Comparison of ENCODE assay signal across 1 cellular context in the genomic region with DNA sequence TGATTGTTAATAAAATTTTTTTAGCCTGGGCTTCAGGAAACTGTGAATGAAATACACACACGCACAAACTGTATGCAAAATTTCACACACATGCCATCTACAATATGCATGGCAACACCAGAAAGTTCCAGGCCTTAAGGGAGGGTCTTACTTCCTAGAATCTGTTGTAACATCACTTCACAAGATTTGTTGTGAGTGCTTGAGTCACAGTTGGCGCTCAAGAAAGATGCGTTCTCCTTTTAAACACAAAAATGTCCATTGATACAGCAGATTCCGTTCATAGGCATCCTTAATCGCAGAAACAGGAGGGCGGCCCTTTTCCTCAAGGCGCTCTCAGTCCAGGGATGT.
TF ChIP-seq lines count a peak whose summit lies in the region.

No MANE protein-coding gene starts in this region.

TF ChIP-seq in HepG2, 621 proteins besides CTCF, POLR2A, EP300 and RAD21 (continues in another document):
- no peak for TF ChIP-seq RAD51 (IDR thresholded peaks at IDR 0.05; ENCODE audit: borderline replicate concordance)
- TF ChIP-seq, protein P1, sequence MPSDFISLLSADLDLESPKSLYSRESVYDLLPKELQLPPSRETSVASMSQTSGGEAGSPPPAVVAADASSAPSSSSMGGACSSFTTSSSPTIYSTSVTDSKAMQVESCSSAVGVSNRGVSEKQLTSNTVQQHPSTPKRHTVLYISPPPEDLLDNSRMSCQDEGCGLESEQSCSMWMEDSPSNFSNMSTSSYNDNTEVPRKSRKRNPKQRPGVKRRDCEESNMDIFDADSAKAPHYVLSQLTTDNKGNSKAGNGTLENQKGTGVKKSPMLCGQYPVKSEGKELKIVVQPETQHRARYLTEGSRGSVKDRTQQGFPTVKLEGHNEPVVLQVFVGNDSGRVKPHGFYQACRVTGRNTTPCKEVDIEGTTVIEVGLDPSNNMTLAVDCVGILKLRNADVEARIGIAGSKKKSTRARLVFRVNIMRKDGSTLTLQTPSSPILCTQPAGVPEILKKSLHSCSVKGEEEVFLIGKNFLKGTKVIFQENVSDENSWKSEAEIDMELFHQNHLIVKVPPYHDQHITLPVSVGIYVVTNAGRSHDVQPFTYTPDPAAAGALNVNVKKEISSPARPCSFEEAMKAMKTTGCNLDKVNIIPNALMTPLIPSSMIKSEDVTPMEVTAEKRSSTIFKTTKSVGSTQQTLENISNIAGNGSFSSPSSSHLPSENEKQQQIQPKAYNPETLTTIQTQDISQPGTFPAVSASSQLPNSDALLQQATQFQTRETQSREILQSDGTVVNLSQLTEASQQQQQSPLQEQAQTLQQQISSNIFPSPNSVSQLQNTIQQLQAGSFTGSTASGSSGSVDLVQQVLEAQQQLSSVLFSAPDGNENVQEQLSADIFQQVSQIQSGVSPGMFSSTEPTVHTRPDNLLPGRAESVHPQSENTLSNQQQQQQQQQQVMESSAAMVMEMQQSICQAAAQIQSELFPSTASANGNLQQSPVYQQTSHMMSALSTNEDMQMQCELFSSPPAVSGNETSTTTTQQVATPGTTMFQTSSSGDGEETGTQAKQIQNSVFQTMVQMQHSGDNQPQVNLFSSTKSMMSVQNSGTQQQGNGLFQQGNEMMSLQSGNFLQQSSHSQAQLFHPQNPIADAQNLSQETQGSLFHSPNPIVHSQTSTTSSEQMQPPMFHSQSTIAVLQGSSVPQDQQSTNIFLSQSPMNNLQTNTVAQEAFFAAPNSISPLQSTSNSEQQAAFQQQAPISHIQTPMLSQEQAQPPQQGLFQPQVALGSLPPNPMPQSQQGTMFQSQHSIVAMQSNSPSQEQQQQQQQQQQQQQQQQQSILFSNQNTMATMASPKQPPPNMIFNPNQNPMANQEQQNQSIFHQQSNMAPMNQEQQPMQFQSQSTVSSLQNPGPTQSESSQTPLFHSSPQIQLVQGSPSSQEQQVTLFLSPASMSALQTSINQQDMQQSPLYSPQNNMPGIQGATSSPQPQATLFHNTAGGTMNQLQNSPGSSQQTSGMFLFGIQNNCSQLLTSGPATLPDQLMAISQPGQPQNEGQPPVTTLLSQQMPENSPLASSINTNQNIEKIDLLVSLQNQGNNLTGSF (CRISPR knock-in tag; IDR thresholded peaks at IDR 0.05), result no peak
- no peak for TF ChIP-seq ZNF136 (CRISPR knock-in tag; IDR thresholded peaks at IDR 0.05; ENCODE audit: low read depth)
- 0 out of 2 replicates have a peak, but pooled peaks have one; percentile 22 for TF ChIP-seq IRX3 (CRISPR knock-in tag; IDR thresholded peaks at IDR 0.05; ENCODE audit: borderline replicate concordance, low read depth)
- no peak for TF ChIP-seq NFIB (CRISPR knock-in tag; IDR thresholded peaks at IDR 0.05; ENCODE audit: borderline replicate concordance)
- TF ChIP-seq NR1H2 (CRISPR knock-in tag; IDR thresholded peaks at IDR 0.05; ENCODE audit: borderline replicate concordance, low read depth), result no peak
- TF ChIP-seq ZNF7 (CRISPR knock-in tag; IDR thresholded peaks at IDR 0.05), result 0 out of 2 replicates have a peak, but pooled peaks have one; percentile 8
- TF ChIP-seq, protein P2, sequence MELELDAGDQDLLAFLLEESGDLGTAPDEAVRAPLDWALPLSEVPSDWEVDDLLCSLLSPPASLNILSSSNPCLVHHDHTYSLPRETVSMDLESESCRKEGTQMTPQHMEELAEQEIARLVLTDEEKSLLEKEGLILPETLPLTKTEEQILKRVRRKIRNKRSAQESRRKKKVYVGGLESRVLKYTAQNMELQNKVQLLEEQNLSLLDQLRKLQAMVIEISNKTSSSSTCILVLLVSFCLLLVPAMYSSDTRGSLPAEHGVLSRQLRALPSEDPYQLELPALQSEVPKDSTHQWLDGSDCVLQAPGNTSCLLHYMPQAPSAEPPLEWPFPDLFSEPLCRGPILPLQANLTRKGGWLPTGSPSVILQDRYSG (CRISPR knock-in tag; IDR thresholded peaks at IDR 0.05), result 0 out of 2 replicates have a peak, but pooled peaks have one; percentile 2
- TF ChIP-seq CENPT (CRISPR knock-in tag; IDR thresholded peaks at IDR 0.05; ENCODE audit: low read depth), result no peak
- no peak for TF ChIP-seq NCOA2 (CRISPR knock-in tag; IDR thresholded peaks at IDR 0.05)
- TF ChIP-seq ZNF766 (CRISPR knock-in tag; IDR thresholded peaks at IDR 0.05; ENCODE audit: borderline replicate concordance), result no peak
- no peak for TF ChIP-seq HCFC1 (IDR thresholded peaks at IDR 0.05; ENCODE audit: low read depth, low read length)
- TF ChIP-seq ZNF329 (CRISPR knock-in tag; IDR thresholded peaks at IDR 0.05; ENCODE audit: low read depth), result peak; percentile 88; the same call in 1 of the 2 replicates
- no peak for TF ChIP-seq ZNF296 (CRISPR knock-in tag; conservative IDR thresholded peaks at IDR 0.05)
- TF ChIP-seq ZNF547 (CRISPR knock-in tag; IDR thresholded peaks at IDR 0.05), result no peak
- no peak for TF ChIP-seq GATAD2A (CRISPR knock-in tag; IDR thresholded peaks at IDR 0.05)
- TF ChIP-seq REXO4 (CRISPR knock-in tag; IDR thresholded peaks at IDR 0.05; ENCODE audit: borderline replicate concordance), result no peak
- no peak for TF ChIP-seq NCOR1 (IDR thresholded peaks at IDR 0.05; ENCODE audit: borderline replicate concordance, low read length)
- no peak for TF ChIP-seq ARNT (IDR thresholded peaks at IDR 0.05)
- TF ChIP-seq ATM (IDR thresholded peaks at IDR 0.05; ENCODE audit: borderline replicate concordance), result no peak
- TF ChIP-seq, protein P3, sequence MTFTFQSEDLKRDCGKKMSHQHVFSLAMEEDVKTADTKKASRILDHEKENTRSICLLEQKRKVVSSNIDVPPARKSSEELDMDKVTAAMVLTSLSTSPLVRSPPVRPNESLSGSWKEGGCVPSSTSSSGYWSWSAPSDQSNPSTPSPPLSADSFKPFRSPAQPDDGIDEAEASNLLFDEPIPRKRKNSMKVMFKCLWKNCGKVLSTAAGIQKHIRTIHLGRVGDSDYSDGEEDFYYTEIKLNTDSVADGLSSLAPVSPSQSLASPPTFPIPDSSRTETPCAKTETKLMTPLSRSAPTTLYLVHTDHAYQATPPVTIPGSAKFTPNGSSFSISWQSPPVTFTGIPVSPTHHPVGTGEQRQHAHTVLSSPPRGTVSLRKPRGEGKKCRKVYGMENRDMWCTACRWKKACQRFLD (CRISPR knock-in tag; IDR thresholded peaks at IDR 0.05; ENCODE audit: borderline replicate concordance), result no peak
- TF ChIP-seq ZBTB8A (CRISPR knock-in tag; IDR thresholded peaks at IDR 0.05; ENCODE audit: borderline replicate concordance, low read depth), result 0 out of 2 replicates have a peak, but pooled peaks have one; percentile 5
- TF ChIP-seq, protein P4, sequence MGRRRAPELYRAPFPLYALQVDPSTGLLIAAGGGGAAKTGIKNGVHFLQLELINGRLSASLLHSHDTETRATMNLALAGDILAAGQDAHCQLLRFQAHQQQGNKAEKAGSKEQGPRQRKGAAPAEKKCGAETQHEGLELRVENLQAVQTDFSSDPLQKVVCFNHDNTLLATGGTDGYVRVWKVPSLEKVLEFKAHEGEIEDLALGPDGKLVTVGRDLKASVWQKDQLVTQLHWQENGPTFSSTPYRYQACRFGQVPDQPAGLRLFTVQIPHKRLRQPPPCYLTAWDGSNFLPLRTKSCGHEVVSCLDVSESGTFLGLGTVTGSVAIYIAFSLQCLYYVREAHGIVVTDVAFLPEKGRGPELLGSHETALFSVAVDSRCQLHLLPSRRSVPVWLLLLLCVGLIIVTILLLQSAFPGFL (CRISPR knock-in tag; IDR thresholded peaks at IDR 0.05), result 0 out of 2 replicates have a peak, but pooled peaks have one; percentile 36
- TF ChIP-seq, protein P5, sequence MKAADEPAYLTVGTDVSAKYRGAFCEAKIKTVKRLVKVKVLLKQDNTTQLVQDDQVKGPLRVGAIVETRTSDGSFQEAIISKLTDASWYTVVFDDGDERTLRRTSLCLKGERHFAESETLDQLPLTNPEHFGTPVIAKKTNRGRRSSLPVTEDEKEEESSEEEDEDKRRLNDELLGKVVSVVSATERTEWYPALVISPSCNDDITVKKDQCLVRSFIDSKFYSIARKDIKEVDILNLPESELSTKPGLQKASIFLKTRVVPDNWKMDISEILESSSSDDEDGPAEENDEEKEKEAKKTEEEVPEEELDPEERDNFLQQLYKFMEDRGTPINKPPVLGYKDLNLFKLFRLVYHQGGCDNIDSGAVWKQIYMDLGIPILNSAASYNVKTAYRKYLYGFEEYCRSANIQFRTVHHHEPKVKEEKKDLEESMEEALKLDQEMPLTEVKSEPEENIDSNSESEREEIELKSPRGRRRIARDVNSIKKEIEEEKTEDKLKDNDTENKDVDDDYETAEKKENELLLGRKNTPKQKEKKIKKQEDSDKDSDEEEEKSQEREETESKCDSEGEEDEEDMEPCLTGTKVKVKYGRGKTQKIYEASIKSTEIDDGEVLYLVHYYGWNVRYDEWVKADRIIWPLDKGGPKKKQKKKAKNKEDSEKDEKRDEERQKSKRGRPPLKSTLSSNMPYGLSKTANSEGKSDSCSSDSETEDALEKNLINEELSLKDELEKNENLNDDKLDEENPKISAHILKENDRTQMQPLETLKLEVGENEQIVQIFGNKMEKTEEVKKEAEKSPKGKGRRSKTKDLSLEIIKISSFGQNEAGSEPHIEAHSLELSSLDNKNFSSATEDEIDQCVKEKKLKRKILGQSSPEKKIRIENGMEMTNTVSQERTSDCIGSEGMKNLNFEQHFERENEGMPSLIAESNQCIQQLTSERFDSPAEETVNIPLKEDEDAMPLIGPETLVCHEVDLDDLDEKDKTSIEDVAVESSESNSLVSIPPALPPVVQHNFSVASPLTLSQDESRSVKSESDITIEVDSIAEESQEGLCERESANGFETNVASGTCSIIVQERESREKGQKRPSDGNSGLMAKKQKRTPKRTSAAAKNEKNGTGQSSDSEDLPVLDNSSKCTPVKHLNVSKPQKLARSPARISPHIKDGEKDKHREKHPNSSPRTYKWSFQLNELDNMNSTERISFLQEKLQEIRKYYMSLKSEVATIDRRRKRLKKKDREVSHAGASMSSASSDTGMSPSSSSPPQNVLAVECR (CRISPR knock-in tag; IDR thresholded peaks at IDR 0.05; ENCODE audit: borderline replicate concordance), result no peak
- no peak for TF ChIP-seq KAT8 (CRISPR knock-in tag; IDR thresholded peaks at IDR 0.05)
- no peak for TF ChIP-seq ATF7 (IDR thresholded peaks at IDR 0.05)
- TF ChIP-seq ATF7 (CRISPR knock-in tag; IDR thresholded peaks at IDR 0.05), result no peak
- no peak for TF ChIP-seq RNF2 (conservative IDR thresholded peaks at IDR 0.05; ENCODE audit: low read depth)
- TF ChIP-seq, protein P6, sequence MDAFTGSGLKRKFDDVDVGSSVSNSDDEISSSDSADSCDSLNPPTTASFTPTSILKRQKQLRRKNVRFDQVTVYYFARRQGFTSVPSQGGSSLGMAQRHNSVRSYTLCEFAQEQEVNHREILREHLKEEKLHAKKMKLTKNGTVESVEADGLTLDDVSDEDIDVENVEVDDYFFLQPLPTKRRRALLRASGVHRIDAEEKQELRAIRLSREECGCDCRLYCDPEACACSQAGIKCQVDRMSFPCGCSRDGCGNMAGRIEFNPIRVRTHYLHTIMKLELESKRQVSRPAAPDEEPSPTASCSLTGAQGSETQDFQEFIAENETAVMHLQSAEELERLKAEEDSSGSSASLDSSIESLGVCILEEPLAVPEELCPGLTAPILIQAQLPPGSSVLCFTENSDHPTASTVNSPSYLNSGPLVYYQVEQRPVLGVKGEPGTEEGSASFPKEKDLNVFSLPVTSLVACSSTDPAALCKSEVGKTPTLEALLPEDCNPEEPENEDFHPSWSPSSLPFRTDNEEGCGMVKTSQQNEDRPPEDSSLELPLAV (CRISPR knock-in tag; conservative IDR thresholded peaks at IDR 0.05; ENCODE audit: low read depth), result no peak
- no peak for TF ChIP-seq SPEN (CRISPR knock-in tag; IDR thresholded peaks at IDR 0.05; ENCODE audit: low read depth)
- TF ChIP-seq, protein P7, sequence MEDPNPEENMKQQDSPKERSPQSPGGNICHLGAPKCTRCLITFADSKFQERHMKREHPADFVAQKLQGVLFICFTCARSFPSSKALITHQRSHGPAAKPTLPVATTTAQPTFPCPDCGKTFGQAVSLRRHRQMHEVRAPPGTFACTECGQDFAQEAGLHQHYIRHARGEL (CRISPR knock-in tag; IDR thresholded peaks at IDR 0.05), result no peak
- TF ChIP-seq ZNF530 (CRISPR knock-in tag; IDR thresholded peaks at IDR 0.05; ENCODE audit: low read depth), result no peak
- TF ChIP-seq ZSCAN25 (CRISPR knock-in tag; IDR thresholded peaks at IDR 0.05), result no peak
- TF ChIP-seq, protein P8, sequence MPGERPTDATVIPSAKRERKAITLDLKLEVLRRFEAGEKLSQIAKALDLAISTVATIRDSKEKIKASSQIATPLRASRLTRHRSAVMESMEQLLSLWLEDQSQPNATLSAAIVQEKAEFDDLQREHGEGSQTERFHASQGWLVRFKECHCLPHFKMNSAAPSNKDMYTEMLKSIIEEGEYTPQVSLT (CRISPR knock-in tag; IDR thresholded peaks at IDR 0.05; ENCODE audit: borderline replicate concordance, low read depth), result no peak
- no peak for TF ChIP-seq ZNF180 (CRISPR knock-in tag; IDR thresholded peaks at IDR 0.05; ENCODE audit: borderline replicate concordance, low read depth)
- TF ChIP-seq, protein P9, sequence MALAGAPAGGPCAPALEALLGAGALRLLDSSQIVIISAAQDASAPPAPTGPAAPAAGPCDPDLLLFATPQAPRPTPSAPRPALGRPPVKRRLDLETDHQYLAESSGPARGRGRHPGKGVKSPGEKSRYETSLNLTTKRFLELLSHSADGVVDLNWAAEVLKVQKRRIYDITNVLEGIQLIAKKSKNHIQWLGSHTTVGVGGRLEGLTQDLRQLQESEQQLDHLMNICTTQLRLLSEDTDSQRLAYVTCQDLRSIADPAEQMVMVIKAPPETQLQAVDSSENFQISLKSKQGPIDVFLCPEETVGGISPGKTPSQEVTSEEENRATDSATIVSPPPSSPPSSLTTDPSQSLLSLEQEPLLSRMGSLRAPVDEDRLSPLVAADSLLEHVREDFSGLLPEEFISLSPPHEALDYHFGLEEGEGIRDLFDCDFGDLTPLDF (CRISPR knock-in tag; IDR thresholded peaks at IDR 0.05), result no peak
- 0 out of 2 replicates have a peak, but pooled peaks have one; percentile 68 for TF ChIP-seq RARG (CRISPR knock-in tag; IDR thresholded peaks at IDR 0.05; ENCODE audit: low read depth)
- TF ChIP-seq ZNF17 (CRISPR knock-in tag; IDR thresholded peaks at IDR 0.05), result no peak
- TF ChIP-seq RXRA (CRISPR knock-in tag; IDR thresholded peaks at IDR 0.05), result no peak
- TF ChIP-seq, protein P10, sequence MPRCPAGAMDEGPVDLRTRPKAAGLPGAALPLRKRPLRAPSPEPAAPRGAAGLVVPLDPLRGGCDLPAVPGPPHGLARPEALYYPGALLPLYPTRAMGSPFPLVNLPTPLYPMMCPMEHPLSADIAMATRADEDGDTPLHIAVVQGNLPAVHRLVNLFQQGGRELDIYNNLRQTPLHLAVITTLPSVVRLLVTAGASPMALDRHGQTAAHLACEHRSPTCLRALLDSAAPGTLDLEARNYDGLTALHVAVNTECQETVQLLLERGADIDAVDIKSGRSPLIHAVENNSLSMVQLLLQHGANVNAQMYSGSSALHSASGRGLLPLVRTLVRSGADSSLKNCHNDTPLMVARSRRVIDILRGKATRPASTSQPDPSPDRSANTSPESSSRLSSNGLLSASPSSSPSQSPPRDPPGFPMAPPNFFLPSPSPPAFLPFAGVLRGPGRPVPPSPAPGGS (CRISPR knock-in tag; IDR thresholded peaks at IDR 0.05), result no peak
- no peak for TF ChIP-seq ZNF605 (CRISPR knock-in tag; IDR thresholded peaks at IDR 0.05)
- TF ChIP-seq FOSL2 (CRISPR knock-in tag; IDR thresholded peaks at IDR 0.05), result no peak
- TF ChIP-seq, protein P11, sequence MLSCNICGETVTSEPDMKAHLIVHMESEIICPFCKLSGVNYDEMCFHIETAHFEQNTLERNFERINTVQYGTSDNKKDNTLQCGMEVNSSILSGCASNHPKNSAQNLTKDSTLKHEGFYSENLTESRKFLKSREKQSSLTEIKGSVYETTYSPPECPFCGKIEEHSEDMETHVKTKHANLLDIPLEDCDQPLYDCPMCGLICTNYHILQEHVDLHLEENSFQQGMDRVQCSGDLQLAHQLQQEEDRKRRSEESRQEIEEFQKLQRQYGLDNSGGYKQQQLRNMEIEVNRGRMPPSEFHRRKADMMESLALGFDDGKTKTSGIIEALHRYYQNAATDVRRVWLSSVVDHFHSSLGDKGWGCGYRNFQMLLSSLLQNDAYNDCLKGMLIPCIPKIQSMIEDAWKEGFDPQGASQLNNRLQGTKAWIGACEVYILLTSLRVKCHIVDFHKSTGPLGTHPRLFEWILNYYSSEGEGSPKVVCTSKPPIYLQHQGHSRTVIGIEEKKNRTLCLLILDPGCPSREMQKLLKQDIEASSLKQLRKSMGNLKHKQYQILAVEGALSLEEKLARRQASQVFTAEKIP (CRISPR knock-in tag; IDR thresholded peaks at IDR 0.05; ENCODE audit: borderline replicate concordance), result no peak
